ENCODE assay signal across 27 cellular contexts in genomic region chr9:135608999-135609317, GRCh38. TPM values are rescaled to one million over a fixed set of nuclear protein-coding genes. Genes with fewer than 3 reads are reported as not detected.
"Had no signal": no experiment of that assay in that cellular context is flagged by ENCODE, and none has a peak within 500 bp of the region (broad histone marks: within the 10 kb centered on the region; RNA-seq: fewer than 3 reads in every experiment).

No MANE protein-coding gene starts in this region.

- H3K4me3 Mint-ChIP-seq: activated CD4-positive, alpha-beta T cell treated with anti-CD3 and anti-CD28 coated beads for 36 hours; activated naive CD4-positive, alpha-beta T cell treated with anti-CD3 and anti-CD28 coated beads for 36 hours; activated naive CD8-positive, alpha-beta T cell; activated T-cell treated with anti-CD3 and anti-CD28 coated beads, Interleukin-2, amount 50 U/mL, for 24 hours; activated T-helper 1 cell treated with anti-CD3 and anti-CD28 coated beads, Interleukin-12 subunit alpha, Interleukin-12 subunit beta, Interleukin-2, Interleukin-4 antibody, amounts not matched to agents 30 ng/mL and 10 ng/mL and 1 ng/mL, durations not matched to agents 14 hours and 24 hours and 36 hours; brain had no signal

- H3K27ac Mint-ChIP-seq: activated CD4-positive, alpha-beta T cell treated with anti-CD3 and anti-CD28 coated beads for 36 hours; activated naive CD4-positive, alpha-beta T cell treated with anti-CD3 and anti-CD28 coated beads for 36 hours; activated naive CD8-positive, alpha-beta T cell; activated T-cell treated with anti-CD3 and anti-CD28 coated beads, Interleukin-2, amount 50 U/mL, for 24 hours; activated T-helper 1 cell treated with anti-CD3 and anti-CD28 coated beads, Interleukin-12 subunit alpha, Interleukin-12 subunit beta, Interleukin-2, Interleukin-4 antibody, amounts not matched to agents 30 ng/mL and 10 ng/mL and 1 ng/mL, durations not matched to agents 14 hours and 24 hours and 36 hours; brain had no signal

- H3K27ac ChIP-seq: SJSA1, WERI-Rb-1 had no signal

- H3K9me3 ChIP-seq: SJSA1 had no signal

- H3K4me3 ChIP-seq: K562, SJSA1 had no signal

- H3K36me3 Mint-ChIP-seq: activated naive CD8-positive, alpha-beta T cell; brain had no signal

- H3K27me3 ChIP-seq: SJSA1 had no signal

- DNase-seq: activated CD4-positive, alpha-beta T cell treated with anti-CD3 and anti-CD28 coated beads for 36 hours; activated gamma-delta T cell; activated naive CD4-positive, alpha-beta T cell treated with anti-CD3 and anti-CD28 coated beads for 36 hours; activated T-cell treated with anti-CD3 and anti-CD28 coated beads, Interleukin-2, amount 50 U/mL, for 24 hours; amygdala; Karpas-422; MM.1S; NCI-H1105; NCI-H1436; NCI-H1694 treated with DMSO at 0.1 percent for 48 hours; NCI-H2029 treated with DMSO at 0.1 percent for 48 hours; NCI-H345; NCI-H510A; NCI-H526 treated with DMSO at 0.1 percent for 48 hours; RPMI8226; SHP77; T-helper 2 cell; T1000; WERI-Rb-1 had no signal

- FAIRE-seq: astrocyte, K562 had no signal

- H3K4me1 ChIP-seq: SJSA1 had no signal

- ATAC-seq: activated CD4-positive, alpha-beta T cell treated with anti-CD3 and anti-CD28 coated beads for 36 hours; K562; Panc1 had no signal

- H3K9me3 Mint-ChIP-seq: activated naive CD4-positive, alpha-beta T cell treated with anti-CD3 and anti-CD28 coated beads for 36 hours; activated T-cell treated with anti-CD3 and anti-CD28 coated beads, Interleukin-2, amount 50 U/mL, for 24 hours; activated T-helper 1 cell treated with anti-CD3 and anti-CD28 coated beads, Interleukin-12 subunit alpha, Interleukin-12 subunit beta, Interleukin-2, Interleukin-4 antibody, amounts not matched to agents 30 ng/mL and 10 ng/mL and 1 ng/mL, durations not matched to agents 14 hours and 24 hours and 36 hours had no signal

- H3K4me1 Mint-ChIP-seq: activated CD4-positive, alpha-beta T cell treated with anti-CD3 and anti-CD28 coated beads for 36 hours had no signal

- H3K27me3 Mint-ChIP-seq: activated naive CD8-positive, alpha-beta T cell had no signal

- H3K36me3 ChIP-seq: SJSA1, WERI-Rb-1 had no signal

RNA-seq across cellular contexts. Expression of gene GLT6D1, which starts 30.4 kb away (rescaled TPM):
- total RNA-seq: activated CD4-positive, alpha-beta T cell treated with anti-CD3 and anti-CD28 coated beads for 36 hours; activated naive CD4-positive, alpha-beta T cell treated with anti-CD3 and anti-CD28 coated beads for 36 hours; activated T-helper 1 cell treated with anti-CD3 and anti-CD28 coated beads, Interleukin-12 subunit alpha, Interleukin-12 subunit beta, Interleukin-2, Interleukin-4 antibody, amounts not matched to agents 30 ng/mL and 10 ng/mL and 1 ng/mL, durations not matched to agents 14 hours and 24 hours and 36 hours; astrocyte; K562; OCI-LY7; SJSA1 had no signal
- polyA plus RNA-seq: K562 had no signal

RNA-seq across cellular contexts. Expression of gene PAEP, which starts 47.4 kb away (rescaled TPM):
- total RNA-seq: activated CD4-positive, alpha-beta T cell treated with anti-CD3 and anti-CD28 coated beads for 36 hours; activated naive CD4-positive, alpha-beta T cell treated with anti-CD3 and anti-CD28 coated beads for 36 hours; activated T-helper 1 cell treated with anti-CD3 and anti-CD28 coated beads, Interleukin-12 subunit alpha, Interleukin-12 subunit beta, Interleukin-2, Interleukin-4 antibody, amounts not matched to agents 30 ng/mL and 10 ng/mL and 1 ng/mL, durations not matched to agents 14 hours and 24 hours and 36 hours; OCI-LY7; SJSA1 had no signal

RNA-seq across cellular contexts. Expression of gene LCN9, which starts 54.2 kb away (rescaled TPM):
- total RNA-seq: activated CD4-positive, alpha-beta T cell treated with anti-CD3 and anti-CD28 coated beads for 36 hours; activated naive CD4-positive, alpha-beta T cell treated with anti-CD3 and anti-CD28 coated beads for 36 hours; activated T-helper 1 cell treated with anti-CD3 and anti-CD28 coated beads, Interleukin-12 subunit alpha, Interleukin-12 subunit beta, Interleukin-2, Interleukin-4 antibody, amounts not matched to agents 30 ng/mL and 10 ng/mL and 1 ng/mL, durations not matched to agents 14 hours and 24 hours and 36 hours; K562; OCI-LY7; SJSA1 had no signal
- polyA plus RNA-seq: K562 had no signal
